In the genomic region with DNA sequence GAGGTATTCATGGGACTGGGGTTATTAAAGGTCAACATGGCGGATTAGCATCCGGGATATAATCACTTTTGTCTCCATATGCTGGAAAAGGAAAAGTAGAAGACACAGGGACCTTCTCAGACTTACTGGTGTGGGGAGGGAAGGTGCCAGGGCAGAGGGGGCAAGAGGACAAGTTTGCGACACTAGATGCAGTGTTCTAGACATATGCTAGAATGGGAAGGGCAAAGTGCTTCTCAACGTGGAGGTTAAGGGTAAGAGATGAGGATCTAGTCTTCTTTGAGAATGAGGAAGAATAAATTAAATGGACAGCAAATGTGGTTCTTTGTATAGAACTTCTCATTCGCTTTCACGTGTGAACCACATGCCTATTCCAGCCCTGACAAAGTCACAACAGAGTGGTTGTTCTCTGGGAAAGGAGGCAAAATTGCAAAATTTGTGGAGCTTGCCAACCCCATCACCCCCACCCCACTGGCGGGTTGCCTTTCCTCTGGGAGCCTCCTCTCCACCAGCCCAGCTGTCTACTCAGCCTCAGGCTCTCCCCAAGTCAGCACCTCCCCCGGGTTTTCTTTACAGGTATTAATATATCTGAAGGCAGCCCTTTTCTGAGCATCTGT, we compare ENCODE assay signal across 8 cellular contexts. TPM values are rescaled to one million over a fixed set of nuclear protein-coding genes. Genes with fewer than 3 reads are reported as not detected.
DNase-seq lines count a peak whose midpoint lies in the region; ATAC-seq and TF ChIP-seq lines count a peak whose summit lies in the region.

No MANE protein-coding gene starts in this region.

- peaks cover 4 to 9% of the 10 kb centered on the region in 2 donors for H3K4me1 ChIP-seq in naive thymus-derived CD4-positive, alpha-beta T cell (ENCODE audit: control insufficient read depth in 2 of 2, insufficient read depth in 2 of 2, low read length in 2 of 2)
- H3K4me1 ChIP-seq in aorta (ENCODE audit: control insufficient read depth in 1 of 2, insufficient read depth in 2 of 2, low read length in 2 of 2), result peaks cover 0 to 6% of the 10 kb centered on the region in 2 donors

- no peak overlapping the region for H3K27ac Mint-ChIP-seq in activated T-helper 17 cell treated with anti-CD3 and anti-CD28 coated beads, Interleukin-2, amount 50 U/mL, for 72 hours
- H3K27ac Mint-ChIP-seq in naive thymus-derived CD4-positive, alpha-beta T cell, result no peak overlapping the region

- H3K4me1 Mint-ChIP-seq in activated T-helper 17 cell treated with anti-CD3 and anti-CD28 coated beads, Interleukin-2, amount 50 U/mL, for 72 hours, result peaks cover 5% of the 10 kb centered on the region
- peaks cover 12 to 29% (median 15%) of the 10 kb centered on the region in 7 donors for H3K4me1 Mint-ChIP-seq in naive thymus-derived CD4-positive, alpha-beta T cell

- H3K27me3 ChIP-seq in naive thymus-derived CD4-positive, alpha-beta T cell (ENCODE audit: control insufficient read depth in 2 of 2, insufficient read depth in 2 of 2, low read length in 2 of 2), result no peaks in the 10 kb centered on the region
- no peaks in the 10 kb centered on the region for H3K27me3 ChIP-seq in aorta (ENCODE audit: control insufficient read depth in 1 of 2, insufficient read depth in 2 of 2, low read length in 1 of 2)

- POLR2A ChIA-PET in AG04449 (lab: Yijun Ruan, JAX), result no interaction called here
- POLR2A ChIA-PET in naive thymus-derived CD4-positive, alpha-beta T cell (lab: Charles Lee), result no interaction called here

- peaks cover 0 to 5% (median 0%) of the 10 kb centered on the region in 3 experiments for H3K36me3 ChIP-seq in naive thymus-derived CD4-positive, alpha-beta T cell (ENCODE audit: control insufficient read depth in 2 of 3, insufficient read depth in 3 of 3, low read length in 3 of 3)
- H3K36me3 ChIP-seq in aorta (ENCODE audit: control insufficient read depth in 1 of 2, insufficient read depth in 2 of 2, low read length in 1 of 2), result no peaks in the 10 kb centered on the region

- H3K9me3 Mint-ChIP-seq in activated T-helper 17 cell treated with anti-CD3 and anti-CD28 coated beads, Interleukin-2, amount 50 U/mL, for 72 hours, result no peaks in the 10 kb centered on the region
- peaks cover 0 to 8% (median 0%) of the 10 kb centered on the region in 11 donors for H3K9me3 Mint-ChIP-seq in naive thymus-derived CD4-positive, alpha-beta T cell

- peak overlapping the region; percentile 92 for H3K4me3 ChIP-seq in AG04449 (ENCODE audit: low read depth, low read length)
- peak overlapping the region; percentile 87 for H3K4me3 ChIP-seq in naive thymus-derived CD4-positive, alpha-beta T cell (ENCODE audit: low read length)
- no peak overlapping the region for H3K4me3 ChIP-seq in aorta (ENCODE audit: low read length in 2 of 2)

- no peaks in the 10 kb centered on the region for H3K9me3 ChIP-seq in naive thymus-derived CD4-positive, alpha-beta T cell (ENCODE audit: control insufficient read depth in 2 of 3, low read length in 3 of 3)
- H3K9me3 ChIP-seq in aorta (ENCODE audit: control insufficient read depth, low read length), result no peaks in the 10 kb centered on the region

- H3K27me3 Mint-ChIP-seq in activated T-helper 17 cell treated with anti-CD3 and anti-CD28 coated beads, Interleukin-2, amount 50 U/mL, for 72 hours, result peaks cover 3% of the 10 kb centered on the region
- peaks cover 0 to 46% (median 28%) of the 10 kb centered on the region in 5 donors for H3K27me3 Mint-ChIP-seq in naive thymus-derived CD4-positive, alpha-beta T cell

- peaks cover 24% of the 10 kb centered on the region for H3K36me3 Mint-ChIP-seq in activated T-helper 17 cell treated with anti-CD3 and anti-CD28 coated beads, Interleukin-2, amount 50 U/mL, for 72 hours (ENCODE audit: low read depth)
- H3K36me3 Mint-ChIP-seq in naive thymus-derived CD4-positive, alpha-beta T cell, result peaks cover 0 to 12% (median 0%) of the 10 kb centered on the region in 5 donors

- CTCF ChIA-PET in AG04449 (lab: Yijun Ruan, JAX), result interaction anchor here (0.6 to 1.9 kb wide), 2 partner anchors 10 to 36 kb away, joined by 3 to 5 read pairs; no protein-coding TSS in a partner anchor
- CTCF ChIA-PET in naive thymus-derived CD4-positive, alpha-beta T cell (lab: Charles Lee), result no interaction called here

- ATAC-seq in activated T-helper 17 cell treated with anti-CD3 and anti-CD28 coated beads, Interleukin-2, amount 50 U/mL, for 72 hours (replicated peaks), result no peak
- no peak for ATAC-seq in naive thymus-derived CD4-positive, alpha-beta T cell
- ATAC-seq in HG02852 (IDR thresholded peaks at IDR 0.05; ENCODE audit: unreplicated experiment), result no peak
- no peak for ATAC-seq in aorta (ENCODE audit: low FRiP score)
- ATAC-seq in GM21381 (IDR thresholded peaks at IDR 0.05; ENCODE audit: unreplicated experiment), result no peak

- TF ChIP-seq CTCF in AG04449 (IDR thresholded peaks at IDR 0.05; ENCODE audit: insufficient read depth, low read length, missing control alignments), result no peak

- DNase-seq in AG04449 (ENCODE audit: low read depth, low spot score) (no peak), GM03348 (ENCODE audit: low spot score) (peak; percentile 24), HCEC 1CT (no peak), aorta (no peak)
- DNase-seq in naive thymus-derived CD4-positive, alpha-beta T cell, result no peak

- H3K27ac ChIP-seq in naive thymus-derived CD4-positive, alpha-beta T cell (ENCODE audit: low read depth, low read length), result no peak overlapping the region
- H3K27ac ChIP-seq in aorta (ENCODE audit: low read depth in 1 of 2, low read length in 2 of 2), result no peak overlapping the region

- WGBS in aorta, 2 donors, result 68 to 69% methylated on average over 8 of the region's 8 CpGs

- peak overlapping the region; percentile 97 for H3K4me3 Mint-ChIP-seq in activated T-helper 17 cell treated with anti-CD3 and anti-CD28 coated beads, Interleukin-2, amount 50 U/mL, for 72 hours
- H3K4me3 Mint-ChIP-seq in naive thymus-derived CD4-positive, alpha-beta T cell, result peak overlapping the region; percentile 10 to 97 (median 58)

- intact Hi-C loops in naive thymus-derived CD4-positive, alpha-beta T cell (cut with micrococcal nuclease), result loop anchor here (5.0 kb wide), 3 partner anchors 124 to 1699 kb away; a partner anchor contains a TSS
- intact Hi-C loops in aorta (cut with DNase I), result loop anchor here in 1 of 2 donors (5.0 kb wide), 1 partner anchor 104 kb away; a partner anchor contains a TSS

RNA-seq across cellular contexts. Expression of a gene that starts 1.4 kb away (rescaled TPM):
- 100 to 1,000 TPM; 106 to 142 TPM for total RNA-seq in activated T-helper 17 cell treated with anti-CD3 and anti-CD28 coated beads, Interleukin-2, amount 50 U/mL, for 72 hours
- 100 to 1,000 TPM in 2 of 5 experiments, 10 to 100 TPM in 3; 25.5 to 180 (median 49.5) TPM for total RNA-seq in naive thymus-derived CD4-positive, alpha-beta T cell
- 10 to 100 TPM; 46.0 to 91.0 TPM for polyA plus RNA-seq in naive thymus-derived CD4-positive, alpha-beta T cell
- total RNA-seq in aorta, result 100 to 1,000 TPM; 335 to 471 TPM
- polyA plus RNA-seq in aorta, result 100 to 1,000 TPM; 355 to 434 TPM

Comparison
In these comparisons a context has a peak if more than half of its experiments do, and no peak if none do; other contexts are left out.
1. H3K4me3 ChIP-seq: peak in AG04449 (single experiment) and naive thymus-derived CD4-positive, alpha-beta T cell (single experiment); none in aorta (0 of 2).